16 cellular contexts compared by ENCODE assay signal in the genomic region with DNA sequence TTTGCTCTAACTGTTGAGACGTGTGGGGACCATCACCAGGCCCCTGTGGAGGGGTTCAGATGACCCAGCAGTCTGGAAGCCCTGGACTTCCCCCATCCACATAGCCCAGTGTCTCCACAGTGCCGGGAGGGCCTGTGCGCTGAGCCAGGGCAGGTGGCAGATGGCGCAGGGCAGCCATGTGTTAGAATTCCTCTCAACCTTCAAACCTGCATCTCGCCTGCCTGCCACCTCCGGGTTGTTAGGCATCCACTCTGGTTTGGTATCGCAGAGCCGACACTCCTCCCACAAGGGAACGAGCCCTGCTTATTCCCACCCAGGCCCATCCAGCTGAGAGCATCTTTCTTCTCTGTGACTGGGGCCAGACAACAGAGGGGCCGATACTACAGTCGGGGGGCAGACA.
A peak's percentile ranks its signal among the peaks of the same experiment; 100 is the strongest.
DNase-seq lines count a peak whose midpoint lies in the region; FAIRE-seq and TF ChIP-seq lines count a peak whose summit lies in the region.
"Had no signal": no experiment of that assay in that cellular context is flagged by ENCODE, and none has a peak within 500 bp of the region (broad histone marks: within the 10 kb centered on the region; RNA-seq: fewer than 3 reads in every experiment).

No MANE protein-coding gene starts in this region.

- no peak overlapping the region for H4K91ac ChIP-seq in neuronal stem cell (ENCODE audit: low read depth, low read length, poor library complexity)

- peak overlapping the region; percentile 71 for H2BK15ac ChIP-seq in neuronal stem cell (ENCODE audit: low read length)

- H2BK5ac ChIP-seq in neuronal stem cell (ENCODE audit: low read length): no peak overlapping the region

- H4K20me1 ChIP-seq in BLaER1: no peaks in the 10 kb centered on the region

- no peak for TF ChIP-seq POLR2A in testis (IDR thresholded peaks at IDR 0.05)

- no peak overlapping the region for H4K8ac ChIP-seq in neuronal stem cell (ENCODE audit: low read depth, low read length)

- no peaks in the 10 kb centered on the region for H3K9me3 ChIP-seq in BLaER1
- H3K9me3 ChIP-seq in kidney (ENCODE audit: control insufficient read depth in 1 of 2, low read length in 2 of 2): no peaks in the 10 kb centered on the region
- H3K9me3 ChIP-seq in neuronal stem cell (replicated peaks in 1 of 2; ENCODE audit: control insufficient read depth in 2 of 2, insufficient read depth in 1 of 2, low read depth in 1 of 2, low read length in 2 of 2): no peaks in the 10 kb centered on the region
- no peaks in the 10 kb centered on the region for H3K9me3 ChIP-seq in testis
- H3K9me3 ChIP-seq: Caco-2 had no signal

- H3K4me3 ChIP-seq in BLaER1 (no peak overlapping the region), kidney (ENCODE audit: low read length in 2 of 2) (no peak overlapping the region), neuronal stem cell (ENCODE audit: low read length in 2 of 2) (no peak overlapping the region), testis (no peak overlapping the region)

- DNase-seq in G401 (ENCODE audit: low spot score) (peak; percentile 2), kidney (peak; percentile 54), neuronal stem cell (ENCODE audit: low spot score) (no peak), testis (no peak), T-helper 9 cell (no peak)
- no peak for DNase-seq in stimulated activated CD4-positive, alpha-beta T cell treated with anti-CD3 and anti-CD28 coated beads, Interleukin-4, amount 100 ng/mL, for 24 hours
- DNase-seq: Caco-2; CD4-positive, alpha-beta T cell; DMS153; DMS79; GF-D8; GOT3; H9 had no signal

- TF ChIP-seq CTCF in kidney (IDR thresholded peaks at IDR 0.05; ENCODE audit: borderline replicate concordance, extremely low read depth, insufficient read depth) (no peak), testis (IDR thresholded peaks at IDR 0.05) (no peak)

- H3K36me3 ChIP-seq in BLaER1 (no peaks in the 10 kb centered on the region; the same call in 1 of the 2 replicates), kidney (ENCODE audit: control insufficient read depth in 1 of 2, insufficient read depth in 2 of 2, low read length in 2 of 2) (no peaks in the 10 kb centered on the region), neuronal stem cell (replicated peaks in 1 of 2; ENCODE audit: control insufficient read depth in 2 of 2, insufficient read depth in 2 of 2, low read length in 2 of 2) (no peaks in the 10 kb centered on the region), testis (ENCODE audit: low read depth, missing control alignments) (no peaks in the 10 kb centered on the region)

- no peak for FAIRE-seq in kidney (lab: Jason Lieb, UNC)
- FAIRE-seq: HepG2 had no signal

- H3K23ac ChIP-seq in neuronal stem cell (ENCODE audit: low read depth, low read length, poor library complexity): peak overlapping the region; percentile 20

- H3K4me2 ChIP-seq in BLaER1 (peak overlapping the region; percentile 78), neuronal stem cell (ENCODE audit: insufficient read depth, low read length, poor library complexity, severe bottlenecking) (no peak overlapping the region)

- H2BK120ac ChIP-seq in neuronal stem cell (ENCODE audit: low read depth, low read length): no peak overlapping the region

- H3K27me3 ChIP-seq in BLaER1: no peaks in the 10 kb centered on the region
- peaks cover 0 to 33% (median 0%) of the 10 kb centered on the region in 3 experiments for H3K27me3 ChIP-seq in neuronal stem cell (ENCODE audit: control insufficient read depth in 3 of 3, insufficient read depth in 3 of 3, low read depth in 1 of 3, low read length in 3 of 3)
- H3K27me3 ChIP-seq in testis: no peaks in the 10 kb centered on the region

- intact Hi-C loops in kidney (cut with DNase I): no loop called here
- intact Hi-C loops in testis (cut with DNase I; ENCODE audit: low total_unique reads): no loop called here

- peak overlapping the region; percentile 89 for H3K14ac ChIP-seq in neuronal stem cell (ENCODE audit: low read length)

- in situ Hi-C loops in G401 (cut with HindIII; ENCODE audit: low sequenced_read_pairs): no loop called here

- H3K79me1 ChIP-seq in neuronal stem cell (ENCODE audit: low read depth, low read length): no peaks in the 10 kb centered on the region

- H2BK12ac ChIP-seq in neuronal stem cell (ENCODE audit: low read length): no peak overlapping the region

- H3K18ac ChIP-seq in neuronal stem cell (ENCODE audit: low read length): peak overlapping the region; percentile 87

- no CpG with 5 or more reads among the region's 11 CpGs for WGBS in neuronal stem cell (ENCODE audit: extremely low coverage in 2 of 2, insufficient read length in 2 of 2, insufficient replicate concordance in 1 of 2), 2 donors
- whole genome bisulfite sequencing in testis, 2 donors: 94 to 97% methylated on average over 10 to 11 of the region's 11 CpGs

- peak overlapping the region; percentile 66 for H3K4ac ChIP-seq in neuronal stem cell (ENCODE audit: low read length)

- H3K27ac ChIP-seq in BLaER1 (peak overlapping the region; percentile 78), kidney (ENCODE audit: low read depth in 2 of 2, low read length in 2 of 2) (no peak overlapping the region), neuronal stem cell (replicated peaks; ENCODE audit: low read length) (no peak overlapping the region), testis (no peak overlapping the region)
- H3K27ac ChIP-seq: C4-2B had no signal

- peak overlapping the region; percentile 62 for H2AK5ac ChIP-seq in neuronal stem cell (ENCODE audit: low read depth, low read length)

- H3K9ac ChIP-seq in BLaER1: peak overlapping the region; percentile 42; the same call in 1 of the 2 replicates
- H3K9ac ChIP-seq in kidney (ENCODE audit: low read length in 2 of 2): no peak overlapping the region
- H3K9ac ChIP-seq in neuronal stem cell (ENCODE audit: low read depth, low read length, poor library complexity): no peak overlapping the region

- no peak overlapping the region for H2AFZ ChIP-seq in neuronal stem cell (ENCODE audit: low read length)

- H3K4me1 ChIP-seq in BLaER1 (peaks cover 97% of the 10 kb centered on the region), kidney (ENCODE audit: control insufficient read depth in 1 of 2, insufficient read depth in 1 of 2, low read depth in 1 of 2, low read length in 2 of 2) (no peaks in the 10 kb centered on the region), neuronal stem cell (ENCODE audit: control insufficient read depth in 2 of 2, insufficient read depth in 1 of 2, low read depth in 1 of 2, low read length in 2 of 2) (peaks cover 0 to 2% of the 10 kb centered on the region in 2 donors), testis (no peaks in the 10 kb centered on the region)
- H3K4me1 ChIP-seq: Caco-2 had no signal

Comparison
In these comparisons a context has a peak if more than half of its experiments do, and no peak if none do; other contexts are left out.
1. DNase-seq: peak in G401 (single experiment) and kidney (single experiment); none in neuronal stem cell (single experiment), testis (single experiment), T-helper 9 cell (single experiment) and stimulated activated CD4-positive, alpha-beta T cell treated with anti-CD3 and anti-CD28 coated beads, Interleukin-4, amount 100 ng/mL, for 24 hours (single experiment).